ENCODE assay signal across 8 cellular contexts in genomic region chr12:32535260-32535999, GRCh38.
A peak's percentile ranks its signal among the peaks of the same experiment; 100 is the strongest.
DNase-seq lines count a peak whose midpoint lies in the region; ATAC-seq and TF ChIP-seq lines count a peak whose summit lies in the region.

No MANE protein-coding gene starts in this region.

- H2BK120ac ChIP-seq in H9 (ENCODE audit: low read depth, low read length, poor library complexity, severe bottlenecking), result no peak overlapping the region

- no peak overlapping the region for H4K8ac ChIP-seq in H9 (replicated peaks; ENCODE audit: insufficient read length, low read depth, low read length)

- no peak overlapping the region for H3K9ac ChIP-seq in H9 (ENCODE audit: extremely low read depth, insufficient read length, low read length)

- no peaks in the 10 kb centered on the region; the same call in 1 of the 2 replicates for H3K79me2 ChIP-seq in H9 (ENCODE audit: insufficient read depth, low read length)

- no peaks in the 10 kb centered on the region for H3K23me2 ChIP-seq in H9 (ENCODE audit: insufficient read length, low read depth, low read length, poor library complexity, severe bottlenecking)

- no peak overlapping the region for H3K14ac ChIP-seq in H9 (ENCODE audit: insufficient read depth, low read length)

- ATAC-seq in WTC11 (peak; percentile 87), left cardiac atrium (peak; percentile 93 to 94)

- no peak overlapping the region for H3K56ac ChIP-seq in H9 (ENCODE audit: insufficient read length, low read depth, low read length)

- H4K5ac ChIP-seq in H9 (ENCODE audit: insufficient read length, low read depth, low read length), result no peak overlapping the region

- no peak overlapping the region for H3K23ac ChIP-seq in H9 (ENCODE audit: insufficient read length, low read depth, low read length)

- no peak overlapping the region for H4K91ac ChIP-seq in H9 (ENCODE audit: insufficient read length, low read depth, low read length)

- no peak overlapping the region for H3K18ac ChIP-seq in H9 (ENCODE audit: insufficient read length, low read depth, low read length)

- H2BK5ac ChIP-seq in H9 (ENCODE audit: insufficient read length, low read length), result no peak overlapping the region

- TF ChIP-seq CTCF in AG04449 (IDR thresholded peaks at IDR 0.05; ENCODE audit: insufficient read depth, low read length, missing control alignments) (no peak), H9 (conservative IDR thresholded peaks at IDR 0.05) (no peak), WTC11 (IDR thresholded peaks at IDR 0.05) (no peak), progenitor cell of endocrine pancreas (IDR thresholded peaks at IDR 0.05; ENCODE audit: unreplicated experiment) (no peak)

- CTCF ChIA-PET in AG04449 (lab: Yijun Ruan, JAX), result interaction anchor here (0.9 kb wide), 1 partner anchor 122 kb away, joined by 3 read pairs; no protein-coding TSS in a partner anchor
- CTCF ChIA-PET in WTC11 (lab: Charles Lee), result no interaction called here

- H2AK5ac ChIP-seq in H9 (ENCODE audit: insufficient read length, low read length), result no peak overlapping the region

- no peak overlapping the region for H2BK20ac ChIP-seq in H9 (ENCODE audit: low read depth, low read length, poor library complexity, severe bottlenecking)

- no peaks in the 10 kb centered on the region for H4K20me1 ChIP-seq in H9 (ENCODE audit: control insufficient read depth, insufficient read depth, insufficient read length)

- POLR2A ChIA-PET in AG04449 (lab: Yijun Ruan, JAX) (no interaction called here), WTC11 (lab: Charles Lee) (no interaction called here)

- H3K9me3 Mint-ChIP-seq in H9, result no peaks in the 10 kb centered on the region
- H3K9me3 Mint-ChIP-seq in WTC11, result no peaks in the 10 kb centered on the region
- H3K9me3 Mint-ChIP-seq in progenitor cell of endocrine pancreas (ENCODE audit: low read depth), result no peaks in the 10 kb centered on the region

- WGBS in H9 (ENCODE audit: extremely low coverage, insufficient read length, low lambda C conversion rate), result no CpG with 5 or more reads among the region's 6 CpGs

- H3K27ac Mint-ChIP-seq in H9, result no peak overlapping the region; a peak in 1 of 7 replicates
- no peak overlapping the region; the same call in 1 of the 2 replicates for H3K27ac Mint-ChIP-seq in WTC11
- peak overlapping the region; percentile 93 for H3K27ac Mint-ChIP-seq in progenitor cell of endocrine pancreas

- no peak overlapping the region for H2AFZ ChIP-seq in H9 (ENCODE audit: low read length)

- peaks cover 48 to 50% of the 10 kb centered on the region in 2 experiments for H3K4me1 Mint-ChIP-seq in H9
- peaks cover 57% of the 10 kb centered on the region for H3K4me1 Mint-ChIP-seq in WTC11
- H3K4me1 Mint-ChIP-seq in progenitor cell of endocrine pancreas (ENCODE audit: low read depth), result peaks cover 66% of the 10 kb centered on the region

- DNase-seq in AG04449 (ENCODE audit: low read depth, low spot score) (no peak), H9 (peak; percentile 61), NCI-H2107 treated with DMSO at 0.1 percent for 48 hours (lab: John Stamatoyannopoulos, UW; ENCODE audit: unreplicated experiment) (peak; percentile 93), WTC11 (ENCODE audit: low spot score) (peak; percentile 46), left cardiac atrium (peak; percentile 83), progenitor cell of endocrine pancreas (ENCODE audit: low spot score, unreplicated experiment) (peak; percentile 46)
- no peak for DNase-seq in stimulated activated CD8-positive, alpha-beta memory T cell treated with anti-CD3 and anti-CD28 coated beads, Interleukin-4, amount 100 ng/mL, for 48 hours
- DNase-seq in stimulated activated CD4-positive, alpha-beta T cell treated with anti-CD3 and anti-CD28 coated beads, Interleukin-15, amount 100 ng/mL, for 24 hours, result no peak

- H3K36me3 Mint-ChIP-seq in H9 (ENCODE audit: insufficient read depth in 1 of 3, low read depth in 3 of 3) (no peaks in the 10 kb centered on the region), WTC11 (no peaks in the 10 kb centered on the region), progenitor cell of endocrine pancreas (ENCODE audit: insufficient read depth) (peaks cover 7% of the 10 kb centered on the region)

- H3K4me2 ChIP-seq in H9 (ENCODE audit: insufficient read depth, insufficient read length, low read length), result no peak overlapping the region

- no peak overlapping the region for H3K4ac ChIP-seq in H9 (ENCODE audit: low read depth, low read length)

- intact Hi-C loops in left cardiac atrium (cut with DNase I), result loop anchor here in 1 of 2 donors (2.0 kb wide), 1 partner anchor 79 kb away; no protein-coding TSS in a partner anchor

- H3K4me3 ChIP-seq in AG04449 (ENCODE audit: low read depth, low read length), result peak overlapping the region; percentile 58

- H2BK15ac ChIP-seq in H9 (ENCODE audit: low read depth, low read length), result no peak overlapping the region

- H3K9me3 ChIP-seq in H9 (ENCODE audit: control insufficient read depth, low read depth, low read length), result no peaks in the 10 kb centered on the region

- H3K79me1 ChIP-seq in H9 (ENCODE audit: insufficient read depth, low read depth, low read length, poor library complexity, severe bottlenecking), result peaks cover 10% of the 10 kb centered on the region

- H3K4me1 ChIP-seq in H9 (ENCODE audit: insufficient read depth, low read length), result no peaks in the 10 kb centered on the region

- H3K4me3 Mint-ChIP-seq in H9 (no peak overlapping the region), WTC11 (no peak overlapping the region), progenitor cell of endocrine pancreas (ENCODE audit: low read depth) (peak overlapping the region; percentile 54)

- no peaks in the 10 kb centered on the region for H3K27me3 Mint-ChIP-seq in H9 (ENCODE audit: low read depth)
- no peaks in the 10 kb centered on the region for H3K27me3 Mint-ChIP-seq in WTC11 (ENCODE audit: low read depth)
- no peaks in the 10 kb centered on the region for H3K27me3 Mint-ChIP-seq in progenitor cell of endocrine pancreas

- no peak overlapping the region for H3T11ph ChIP-seq in H9 (ENCODE audit: low read length)

- H2BK12ac ChIP-seq in H9 (ENCODE audit: insufficient read length, low read depth, low read length), result no peak overlapping the region

- no peak overlapping the region for H3K27ac ChIP-seq in H9 (ENCODE audit: insufficient read length, low read depth, low read length)

- no peaks in the 10 kb centered on the region; the same call in 1 of the 2 replicates for H3K27me3 ChIP-seq in H9 (ENCODE audit: insufficient read depth, low read length)

TF ChIP-seq in WTC11, 78 proteins besides CTCF, POLR2A, EP300 and RAD21:
- TF ChIP-seq ATF2 (CRISPR knock-in tag; IDR thresholded peaks at IDR 0.05; ENCODE audit: borderline replicate concordance, low read depth), result no peak
- TF ChIP-seq MLX (CRISPR knock-in tag; IDR thresholded peaks at IDR 0.05), result no peak
- TF ChIP-seq FOXP1 (CRISPR knock-in tag; IDR thresholded peaks at IDR 0.05; ENCODE audit: borderline replicate concordance), result no peak
- no peak for TF ChIP-seq ZNF425 (CRISPR knock-in tag; conservative IDR thresholded peaks at IDR 0.05)
- no peak for TF ChIP-seq ZNF317 (CRISPR knock-in tag; IDR thresholded peaks at IDR 0.05; ENCODE audit: borderline replicate concordance, low read depth)

Comparison
In these comparisons a context has a peak if more than half of its experiments do, and no peak if none do; other contexts are left out.
1. DNase-seq: peak in H9 (single experiment), NCI-H2107 treated with DMSO at 0.1 percent for 48 hours (single experiment), WTC11 (single experiment), left cardiac atrium (single experiment) and progenitor cell of endocrine pancreas (single experiment); none in AG04449 (single experiment), stimulated activated CD8-positive, alpha-beta memory T cell treated with anti-CD3 and anti-CD28 coated beads, Interleukin-4, amount 100 ng/mL, for 48 hours (single experiment) and stimulated activated CD4-positive, alpha-beta T cell treated with anti-CD3 and anti-CD28 coated beads, Interleukin-15, amount 100 ng/mL, for 24 hours (single experiment).